ENCODE assay signal across 8 cellular contexts in the genomic region with DNA sequence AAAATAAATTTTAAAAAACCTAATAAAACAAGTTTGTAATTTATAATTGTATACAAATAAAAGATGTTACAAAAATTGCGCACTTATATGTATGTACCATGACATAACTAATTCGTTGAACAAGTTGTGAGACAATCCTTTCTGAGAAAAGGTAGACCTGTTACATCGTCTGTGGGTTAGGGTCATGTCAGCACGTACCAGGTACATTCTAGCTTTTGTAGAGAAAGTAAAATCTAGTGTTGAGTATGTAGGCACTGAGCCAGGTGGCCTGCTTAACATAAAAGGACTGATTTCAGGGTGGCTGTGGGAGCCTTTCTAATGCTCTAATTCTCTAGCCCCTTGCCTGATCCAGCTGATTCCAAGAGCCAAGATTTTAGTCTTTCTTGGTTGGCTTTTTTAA. TPM values are rescaled to one million over a fixed set of nuclear protein-coding genes. Genes with fewer than 3 reads are reported as not detected.
A peak's percentile ranks its signal among the peaks of the same experiment; 100 is the strongest.
DNase-seq lines count a peak whose midpoint lies in the region; ATAC-seq and TF ChIP-seq lines count a peak whose summit lies in the region.

No MANE protein-coding gene starts in this region.

- peak; percentile 38 for DNase-seq in NCI-H2171 treated with DMSO at 0.1 percent for 48 hours (lab: John Stamatoyannopoulos, UW)
- no peak for DNase-seq in NCI-H2171 (lab: John Stamatoyannopoulos, UW)
- no peak for DNase-seq in WERI-Rb-1
- DNase-seq in foreskin keratinocyte, result no peak
- no peak for DNase-seq in stomach
- no peak for DNase-seq in dermis blood vessel endothelial cell
- DNase-seq in pons (ENCODE audit: low spot score), result no peak

- ATAC-seq in foreskin keratinocyte (no peak), GM19324 (IDR thresholded peaks at IDR 0.05; ENCODE audit: low FRiP score, unreplicated experiment) (no peak)

- no peak for TF ChIP-seq EP300 in stomach (IDR thresholded peaks at IDR 0.05)

- H3K27ac ChIP-seq in WERI-Rb-1 (peak overlapping the region; percentile 89), foreskin keratinocyte (peak overlapping the region; percentile 83), stomach (peak overlapping the region in 4 of 5 donors; percentile 92 to 93 (median 93))

- H3K36me3 ChIP-seq in WERI-Rb-1 (peaks cover 34% of the 10 kb centered on the region), stomach (peaks cover 18 to 41% (median 39%) of the 10 kb centered on the region in 4 donors)

- intact Hi-C loops in stomach (cut with DNase I; ENCODE audit: low total_unique reads), result no loop called here

- peak overlapping the region; percentile 88 for H3K4me3 ChIP-seq in WERI-Rb-1 (ENCODE audit: low read depth, low read length)
- peak overlapping the region; percentile 69 to 90 (median 79) for H3K4me3 ChIP-seq in stomach

- H3K27me3 ChIP-seq in WERI-Rb-1 (ENCODE audit: insufficient read depth, low read depth, severe bottlenecking) (no peaks in the 10 kb centered on the region), foreskin keratinocyte (no peaks in the 10 kb centered on the region), stomach (no peaks in the 10 kb centered on the region)

- H3K4me1 ChIP-seq in foreskin keratinocyte, result no peaks in the 10 kb centered on the region
- peaks cover 5 to 36% (median 16%) of the 10 kb centered on the region in 4 donors for H3K4me1 ChIP-seq in stomach

- H3K9me3 ChIP-seq in WERI-Rb-1 (ENCODE audit: severe bottlenecking) (no peaks in the 10 kb centered on the region), stomach (no peaks in the 10 kb centered on the region)

- 33 to 40% (median 39%) methylated on average over 4 of the region's 4 CpGs for WGBS in stomach, 5 donors

- TF ChIP-seq CTCF in WERI-Rb-1 (IDR thresholded peaks at IDR 0.05; ENCODE audit: low read depth, low read length), result no peak
- no peak for TF ChIP-seq CTCF in foreskin keratinocyte (conservative IDR thresholded peaks at IDR 0.05)
- TF ChIP-seq CTCF in stomach (IDR thresholded peaks at IDR 0.05), result no peak

- TF ChIP-seq POLR2A in stomach (IDR thresholded peaks at IDR 0.05), result no peak

RNA-seq across cellular contexts. Expression of a gene that starts 10.4 kb away (rescaled TPM):
- 136 and 138 TPM in 2 replicates for total RNA-seq in foreskin keratinocyte
- 55.2 and 65.9 TPM in 2 replicates for polyA plus RNA-seq in foreskin keratinocyte
- 100 to 1,000 TPM in 1 of 5 donors, 10 to 100 TPM in 3, 1 to 10 TPM in 1; 7.2 to 105 (median 21.4) TPM for total RNA-seq in stomach
- 10 to 100 TPM; 28.2 to 47.8 (median 47.6) TPM for polyA plus RNA-seq in stomach
- 150 and 174 TPM in 2 replicates for total RNA-seq in dermis blood vessel endothelial cell

RNA-seq across cellular contexts. Expression of a gene that starts 26.0 kb away (rescaled TPM):
- total RNA-seq in foreskin keratinocyte, result not detected in 2 replicates
- polyA plus RNA-seq in foreskin keratinocyte, result not detected in 2 replicates
- total RNA-seq in stomach, result not detected
- not detected for polyA plus RNA-seq in stomach
- total RNA-seq in dermis blood vessel endothelial cell, result not detected in 2 replicates

RNA-seq across cellular contexts. Expression of a gene that starts 39.5 kb away (rescaled TPM):
- 34.5 and 38.7 TPM in 2 replicates for total RNA-seq in foreskin keratinocyte
- 49.0 and 49.5 TPM in 2 replicates for polyA plus RNA-seq in foreskin keratinocyte
- total RNA-seq in stomach, result 10 to 100 TPM in 4 of 5 donors, 1 to 10 TPM in 1; 2.2 to 45.5 (median 30.3) TPM
- 10 to 100 TPM; 21.7 to 33.7 (median 25.8) TPM for polyA plus RNA-seq in stomach
- 36.1 and 43.4 TPM in 2 replicates for total RNA-seq in dermis blood vessel endothelial cell
